In the genomic region with DNA sequence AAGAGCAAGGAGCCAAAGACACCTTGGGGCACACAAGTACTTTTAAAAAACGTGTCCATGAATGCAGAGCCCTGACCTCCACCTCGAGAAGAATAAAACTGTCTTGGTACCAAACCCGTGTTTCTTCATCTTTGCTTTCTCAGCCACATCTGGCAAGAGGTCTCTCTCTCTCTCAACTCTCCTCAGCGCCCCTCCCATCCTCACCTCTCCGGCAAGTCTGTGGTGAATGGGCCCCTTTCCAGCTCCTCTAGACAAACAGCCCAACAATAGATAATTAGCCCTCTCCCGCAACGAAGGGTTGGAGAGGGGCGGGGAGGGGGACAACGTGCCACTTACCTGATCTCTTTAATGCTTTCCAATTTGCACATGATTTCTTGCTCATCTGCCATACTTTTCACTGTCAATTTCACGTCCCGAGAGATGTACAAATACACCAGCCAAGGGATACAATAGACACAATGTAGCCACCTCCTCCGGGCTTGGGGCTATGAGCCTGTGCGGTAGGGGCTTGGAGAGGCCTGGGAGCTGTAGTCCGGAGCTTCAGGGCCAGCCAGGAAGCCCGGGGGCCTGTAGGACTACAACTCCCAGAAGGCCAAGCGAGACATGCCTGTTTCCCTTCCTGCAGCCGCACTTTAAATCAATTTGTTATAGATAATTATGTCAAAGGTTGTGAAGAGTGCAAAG, we compare ENCODE assay signal across 8 cellular contexts. TPM values are rescaled to one million over a fixed set of nuclear protein-coding genes. Genes with fewer than 3 reads are reported as not detected.
DNase-seq lines count a peak whose midpoint lies in the region; ATAC-seq, FAIRE-seq and TF ChIP-seq lines count a peak whose summit lies in the region.

A gene with protein sequence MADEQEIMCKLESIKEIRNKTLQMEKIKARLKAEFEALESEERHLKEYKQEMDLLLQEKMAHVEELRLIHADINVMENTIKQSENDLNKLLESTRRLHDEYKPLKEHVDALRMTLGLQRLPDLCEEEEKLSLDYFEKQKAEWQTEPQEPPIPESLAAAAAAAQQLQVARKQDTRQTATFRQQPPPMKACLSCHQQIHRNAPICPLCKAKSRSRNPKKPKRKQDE (minus strand): TSS at position 462 of the 684 bp plus-strand sequence. CDS start 73 bp downstream, at position 389.

- peak within 1 kb of the TSS; percentile 12 for H3K27ac ChIP-seq in RWPE2 (ENCODE audit: poor library complexity, severe bottlenecking)
- peak within 1 kb of the TSS; percentile 60 for H3K27ac ChIP-seq in foreskin keratinocyte
- no peak within 1 kb of the TSS for H3K27ac ChIP-seq in neural progenitor cell
- H3K27ac ChIP-seq in substantia nigra (ENCODE audit: low read depth, low read length, poor library complexity, severe bottlenecking): peak within 1 kb of the TSS; percentile 38

- FAIRE-seq in GM19239 (lab: Jason Lieb, UNC): peak; percentile 95

- H3K27ac Mint-ChIP-seq in neural progenitor cell: peak within 1 kb of the TSS; percentile 48

- peak within 1 kb of the TSS; percentile 40 for H3K4me3 ChIP-seq in RWPE2 (ENCODE audit: severe bottlenecking)
- peak within 1 kb of the TSS; percentile 68 for H3K4me3 ChIP-seq in neural progenitor cell

- H3K36me3 Mint-ChIP-seq in neural progenitor cell: peaks cover 20% of the 10 kb centered on the region

- no peaks in the 10 kb centered on the region for H3K36me3 ChIP-seq in RWPE2 (ENCODE audit: low read depth)
- H3K36me3 ChIP-seq in neural progenitor cell: no peaks in the 10 kb centered on the region

- H3K9me3 ChIP-seq in RWPE2 (ENCODE audit: severe bottlenecking) (no peaks in the 10 kb centered on the region), neural progenitor cell (ENCODE audit: low read depth) (peaks cover 19% of the 10 kb centered on the region)

- H3K4me3 Mint-ChIP-seq in neural progenitor cell: peak within 1 kb of the TSS; percentile 93

- peaks cover 24% of the 10 kb centered on the region for H3K9me3 Mint-ChIP-seq in neural progenitor cell

- no peaks in the 10 kb centered on the region for H3K27me3 ChIP-seq in RWPE2 (ENCODE audit: insufficient read depth, poor library complexity, severe bottlenecking)
- H3K27me3 ChIP-seq in foreskin keratinocyte: no peaks in the 10 kb centered on the region
- no peaks in the 10 kb centered on the region for H3K27me3 ChIP-seq in neural progenitor cell

- H3K4me1 ChIP-seq in RWPE2 (ENCODE audit: insufficient read depth, poor library complexity, severe bottlenecking): no peaks in the 10 kb centered on the region
- H3K4me1 ChIP-seq in foreskin keratinocyte: no peaks in the 10 kb centered on the region
- no peaks in the 10 kb centered on the region for H3K4me1 ChIP-seq in neural progenitor cell

- no peaks in the 10 kb centered on the region for H4K20me1 ChIP-seq in neural progenitor cell (ENCODE audit: low read depth)

- no peaks in the 10 kb centered on the region for H3K27me3 Mint-ChIP-seq in neural progenitor cell (ENCODE audit: insufficient read depth, low read depth)

- DNase-seq in AG08395 (ENCODE audit: low spot score) (peak; percentile 81), GM19239 (ENCODE audit: insufficient read length, low spot score) (peak; percentile 38), RWPE2 (ENCODE audit: low spot score) (peak; percentile 45), activated gamma-delta T cell treated with Interleukin-2 at 50 U/mL for 16 hours (peak; percentile 52), foreskin keratinocyte (peak; percentile 61 to 73), neural progenitor cell (ENCODE audit: low spot score) (peak; percentile 88), substantia nigra (lab: John Stamatoyannopoulos, UW) (peak; percentile 1 to 83 (median 55))

- peak within 1 kb of the TSS; percentile 53 for H2AFZ ChIP-seq in neural progenitor cell (replicated peaks)

- peak within 1 kb of the TSS; percentile 73 for H3K4me2 ChIP-seq in neural progenitor cell

- H3K79me2 ChIP-seq in neural progenitor cell (ENCODE audit: low read depth): peaks cover 39% of the 10 kb centered on the region

- H3K9ac ChIP-seq in neural progenitor cell: no peak within 1 kb of the TSS

- peaks cover 4% of the 10 kb centered on the region for H3F3A ChIP-seq in neural progenitor cell (ENCODE audit: low read depth)

- TF ChIP-seq CTCF in RWPE2 (IDR thresholded peaks at IDR 0.05; ENCODE audit: poor library complexity, severe bottlenecking) (no peak), foreskin keratinocyte (conservative IDR thresholded peaks at IDR 0.05) (no peak), neural progenitor cell (IDR thresholded peaks at IDR 0.05) (no peak)

- no peaks in the 10 kb centered on the region for H3K4me1 Mint-ChIP-seq in neural progenitor cell

- peak; percentile 99 for ATAC-seq in HG03439 (IDR thresholded peaks at IDR 0.05; ENCODE audit: unreplicated experiment)
- ATAC-seq in RWPE2 (ENCODE audit: low read depth): peak; percentile 99
- peak; percentile 93 for ATAC-seq in foreskin keratinocyte

RNA-seq across cellular contexts. Expression of the gene that starts here (rescaled TPM):
- total RNA-seq in foreskin keratinocyte (4.2 and 4.6 TPM in 2 replicates), neural progenitor cell (ENCODE audit: low replicate concordance) (33.7 and 35.6 TPM in 2 replicates)
- 3.2 and 3.5 TPM in 2 replicates for polyA plus RNA-seq in foreskin keratinocyte

Comparison
In these comparisons a context has a peak if more than half of its experiments do, and no peak if none do; other contexts are left out.
1. DNase-seq: peak in every context shown above with its lines; median percentile 88 in neural progenitor cell; 81 in AG08395; 67 in foreskin keratinocyte; 55 in substantia nigra; 52 in activated gamma-delta T cell treated with Interleukin-2 at 50 U/mL for 16 hours; 45 in RWPE2; 38 in GM19239.